ENCODE assay signal across 12 cellular contexts in genomic region chr9:127754761-127755557, GRCh38. TPM values are rescaled to one million over a fixed set of nuclear protein-coding genes. Genes with fewer than 3 reads are reported as not detected.
DNase-seq lines count a peak whose midpoint lies in the region; ATAC-seq and TF ChIP-seq lines count a peak whose summit lies in the region.
"Had no signal": no experiment of that assay in that cellular context is flagged by ENCODE, and none has a peak within 500 bp of the region (broad histone marks: within the 10 kb centered on the region; RNA-seq: fewer than 3 reads in every experiment).

No MANE protein-coding gene starts in this region.

- peak overlapping the region; percentile 75 for H3K4me3 ChIP-seq in iPS-15b (ENCODE audit: low read depth, low read length)

- peaks cover 5% of the 10 kb centered on the region for H3K4me1 ChIP-seq in iPS-15b (ENCODE audit: control insufficient read depth, insufficient read depth, low read length)

- H3K36me3 Mint-ChIP-seq in WTC11 (no peaks in the 10 kb centered on the region), type B pancreatic cell (no peaks in the 10 kb centered on the region)

- no peaks in the 10 kb centered on the region for H3K36me3 ChIP-seq in iPS-15b (ENCODE audit: control insufficient read depth, insufficient read depth, low read length)

- H3K9ac ChIP-seq in iPS-15b (ENCODE audit: low read depth, low read length): no peak overlapping the region

- peak; percentile 69 for DNase-seq in NCI-H82 (lab: John Stamatoyannopoulos, UW)
- no peak for DNase-seq in NCI-H82 treated with DMSO at 0.1 percent for 48 hours (lab: John Stamatoyannopoulos, UW; ENCODE audit: unreplicated experiment)
- peak; percentile 82 for DNase-seq in WTC11 (ENCODE audit: low spot score)
- DNase-seq in type B pancreatic cell (ENCODE audit: extremely low spot score, unreplicated experiment): no peak
- DNase-seq in NCI-H2196 (lab: John Stamatoyannopoulos, UW; ENCODE audit: unreplicated experiment): no peak
- DNase-seq: activated CD4-positive, alpha-beta memory T cell treated with anti-CD3 and anti-CD28 coated beads, Interleukin-2, amount 10 ng/mL, durations not matched to agents 7 days and 5 days; stimulated activated CD4-positive, alpha-beta T cell treated with anti-CD3 and anti-CD28 coated beads, Interleukin-4, amount 100 ng/mL, for 24 hours had no signal

- H3K4me1 Mint-ChIP-seq in WTC11 (peaks cover 4% of the 10 kb centered on the region; the same call in 1 of the 2 replicates), type B pancreatic cell (ENCODE audit: unreplicated experiment) (peaks cover 5% of the 10 kb centered on the region)
- H3K4me1 Mint-ChIP-seq: activated CD4-positive, alpha-beta memory T cell treated with anti-CD3 and anti-CD28 coated beads, Interleukin-2, amount 10 ng/mL, durations not matched to agents 7 days and 5 days had no signal

- POLR2A ChIA-PET in WTC11 (lab: Charles Lee): interaction anchor here (0.5 to 1.0 kb wide), 2 partner anchors 31 to 38 kb away, joined by 3 to 4 read pairs; partner anchors contain the start of gene CDK9

- H3K4me3 Mint-ChIP-seq in WTC11 (peak overlapping the region; percentile 68), type B pancreatic cell (peak overlapping the region; percentile 64)
- H3K4me3 Mint-ChIP-seq: activated CD4-positive, alpha-beta memory T cell treated with anti-CD3 and anti-CD28 coated beads, Interleukin-2, amount 10 ng/mL, durations not matched to agents 7 days and 5 days; activated naive CD4-positive, alpha-beta T cell treated with anti-CD3 and anti-CD28 coated beads, Interleukin-2, amount 50 U/mL, for 24 hours; natural killer cell treated with Interleukin-12 subunit alpha and Interleukin-12 subunit beta and Interleukin-15 and Interleukin-18, amount 100 ng/mL, for 72 hours had no signal

- no peaks in the 10 kb centered on the region for H3K9me3 Mint-ChIP-seq in WTC11
- H3K9me3 Mint-ChIP-seq in type B pancreatic cell: no peaks in the 10 kb centered on the region
- H3K9me3 Mint-ChIP-seq: activated CD4-positive, alpha-beta memory T cell treated with anti-CD3 and anti-CD28 coated beads, Interleukin-2, amount 10 ng/mL, durations not matched to agents 7 days and 5 days; activated naive CD4-positive, alpha-beta T cell treated with anti-CD3 and anti-CD28 coated beads, Interleukin-2, amount 50 U/mL, for 24 hours; natural killer cell treated with Interleukin-12 subunit alpha and Interleukin-12 subunit beta and Interleukin-15 and Interleukin-18, amount 100 ng/mL, for 72 hours had no signal

- H3K27me3 ChIP-seq in iPS-15b (ENCODE audit: control insufficient read depth, insufficient read depth, low read length): peaks cover 33% of the 10 kb centered on the region

- ATAC-seq in WTC11: peak; percentile 48
- ATAC-seq in GM21529 (IDR thresholded peaks at IDR 0.05; ENCODE audit: unreplicated experiment): no peak
- ATAC-seq in HG03457 (IDR thresholded peaks at IDR 0.05; ENCODE audit: unreplicated experiment): no peak

- H3K27ac Mint-ChIP-seq in WTC11: no peak overlapping the region
- no peak overlapping the region for H3K27ac Mint-ChIP-seq in type B pancreatic cell
- H3K27ac Mint-ChIP-seq: activated CD4-positive, alpha-beta memory T cell treated with anti-CD3 and anti-CD28 coated beads, Interleukin-2, amount 10 ng/mL, durations not matched to agents 7 days and 5 days; activated naive CD4-positive, alpha-beta T cell treated with anti-CD3 and anti-CD28 coated beads, Interleukin-2, amount 50 U/mL, for 24 hours; natural killer cell treated with Interleukin-12 subunit alpha and Interleukin-12 subunit beta and Interleukin-15 and Interleukin-18, amount 100 ng/mL, for 72 hours had no signal

- H3K27me3 Mint-ChIP-seq in WTC11 (ENCODE audit: low read depth) (peaks cover 58% of the 10 kb centered on the region), type B pancreatic cell (peaks cover 55% of the 10 kb centered on the region)
- H3K27me3 Mint-ChIP-seq: activated CD4-positive, alpha-beta memory T cell treated with anti-CD3 and anti-CD28 coated beads, Interleukin-2, amount 10 ng/mL, durations not matched to agents 7 days and 5 days; activated naive CD4-positive, alpha-beta T cell treated with anti-CD3 and anti-CD28 coated beads, Interleukin-2, amount 50 U/mL, for 24 hours; natural killer cell treated with Interleukin-12 subunit alpha and Interleukin-12 subunit beta and Interleukin-15 and Interleukin-18, amount 100 ng/mL, for 72 hours had no signal

- TF ChIP-seq CTCF in WTC11 (IDR thresholded peaks at IDR 0.05) (no peak), type B pancreatic cell (conservative IDR thresholded peaks at IDR 0.05) (no peak)

- CTCF ChIA-PET in WTC11 (lab: Charles Lee): interaction anchor here (0.6 to 3.3 kb wide), 13 partner anchors 9 to 251 kb away, joined by 3 to 34 read pairs (median 4); partner anchors contain the start of genes ENG and TOR2A

- no peaks in the 10 kb centered on the region for H3K9me3 ChIP-seq in iPS-15b (ENCODE audit: control insufficient read depth, insufficient read depth, low read length)

TF ChIP-seq in WTC11, 78 proteins besides CTCF, POLR2A, EP300 and RAD21:
- TF ChIP-seq PRDM15 (CRISPR knock-in tag; IDR thresholded peaks at IDR 0.05): no peak
- TF ChIP-seq CREM (CRISPR knock-in tag; IDR thresholded peaks at IDR 0.05): no peak
- 0 out of 2 replicates have a peak, but pooled peaks have one; percentile 17 for TF ChIP-seq ZNF423 (CRISPR knock-in tag; IDR thresholded peaks at IDR 0.05)
- TF ChIP-seq SOX15 (CRISPR knock-in tag; IDR thresholded peaks at IDR 0.05): no peak
- TF ChIP-seq ATF1 (CRISPR knock-in tag; IDR thresholded peaks at IDR 0.05): no peak
- TF ChIP-seq NR1H2 (CRISPR knock-in tag; IDR thresholded peaks at IDR 0.05): no peak
- peak; percentile 66 for TF ChIP-seq FOXP1 (CRISPR knock-in tag; IDR thresholded peaks at IDR 0.05; ENCODE audit: borderline replicate concordance)
- no peak for TF ChIP-seq CBFB (CRISPR knock-in tag; IDR thresholded peaks at IDR 0.05; ENCODE audit: low read depth)
- 0 out of 2 replicates have a peak, but pooled peaks have one; percentile 12 for TF ChIP-seq SP1 (CRISPR knock-in tag; conservative IDR thresholded peaks at IDR 0.05)
- no peak for TF ChIP-seq CREB1 (CRISPR knock-in tag; IDR thresholded peaks at IDR 0.05)
TF ChIP-seq in WTC11: peak in this region for 3.

RNA-seq across cellular contexts. Expression of gene TOR2A, which starts 19.9 kb away (rescaled TPM):
- total RNA-seq in WTC11 (2021): 14.4 to 19.4 TPM (median 16.6 TPM) in 3 replicates
- total RNA-seq in type B pancreatic cell (ENCODE audit: low replicate concordance): 21.5 and 21.9 TPM in 2 replicates

RNA-seq across cellular contexts. Expression of gene SH2D3C, which starts 23.5 kb away (rescaled TPM):
- 3.3 to 5.4 TPM (median 3.4 TPM) in 3 replicates for total RNA-seq in WTC11 (2021)
- total RNA-seq in type B pancreatic cell (ENCODE audit: low replicate concordance): 1.6 and 7.1 TPM in 2 replicates

RNA-seq across cellular contexts. Expression of gene CDK9, which starts 30.9 kb away (rescaled TPM):
- total RNA-seq in WTC11 (2021) (106 to 111 TPM (median 107 TPM) in 3 replicates), type B pancreatic cell (ENCODE audit: low replicate concordance) (65.8 and 77.3 TPM in 2 replicates)

RNA-seq across cellular contexts. Expression of gene TTC16, which starts 39.1 kb away (rescaled TPM):
- not detected in 3 replicates for total RNA-seq in WTC11 (2021)
- total RNA-seq in type B pancreatic cell (ENCODE audit: low replicate concordance): 0.10 TPM in 1 of 2 replicates, not detected in the other

RNA-seq across cellular contexts. Expression of gene PTRH1, which starts 39.5 kb away (rescaled TPM):
- total RNA-seq in WTC11 (2021) (13.1 to 16.9 TPM (median 13.9 TPM) in 3 replicates), type B pancreatic cell (ENCODE audit: low replicate concordance) (12.0 and 13.9 TPM in 2 replicates)

Comparison
In these comparisons a context has a peak if more than half of its experiments do, and no peak if none do; other contexts are left out.
1. DNase-seq: peak in NCI-H82 (single experiment) and WTC11 (single experiment); none in NCI-H82 treated with DMSO at 0.1 percent for 48 hours (single experiment), type B pancreatic cell (single experiment) and NCI-H2196 (single experiment).